ENCODE assay signal across 21 cellular contexts in genomic region chr2:228015741-228016140, GRCh38.
DNase-seq lines count a peak whose midpoint lies in the region; ATAC-seq, FAIRE-seq and TF ChIP-seq lines count a peak whose summit lies in the region.
"Had no signal": no experiment of that assay in that cellular context is flagged by ENCODE, and none has a peak within 500 bp of the region (broad histone marks: within the 10 kb centered on the region; RNA-seq: fewer than 3 reads in every experiment).

No MANE protein-coding gene starts in this region.

- H3K4me3 ChIP-seq in HepG2 (replicated peaks in 1 of 3; ENCODE audit: insufficient read depth in 1 of 3, low read depth in 2 of 3, low read length in 3 of 3) (no peak overlapping the region), right lobe of liver (no peak overlapping the region)
- H3K4me3 ChIP-seq: A549; BLaER1 treated with 17β-estradiol and CSF1 and Interleukin-3, amounts not matched to agents 10 nM and 100 nM had no signal

- no peaks in the 10 kb centered on the region for H3K4me1 Mint-ChIP-seq in T-helper 17 cell
- H3K4me1 Mint-ChIP-seq: B cell had no signal

- FAIRE-seq in HepG2 (lab: Jason Lieb, UNC), result no peak
- FAIRE-seq: A549, D721Med, G401.6, GM12891 had no signal

- TF ChIP-seq RAD21 in HepG2 (CRISPR knock-in tag; IDR thresholded peaks at IDR 0.05), result no peak

- POLR2A ChIA-PET in HepG2 (lab: Yijun Ruan, JAX), result no interaction called here

- no peaks in the 10 kb centered on the region for H3K4me1 ChIP-seq in HepG2 (ENCODE audit: insufficient read depth, low read length)
- no peaks in the 10 kb centered on the region for H3K4me1 ChIP-seq in right lobe of liver
- H3K4me1 ChIP-seq: A549, Caco-2 had no signal

- peaks cover 5% of the 10 kb centered on the region for H3K27me3 Mint-ChIP-seq in T-helper 17 cell
- H3K27me3 Mint-ChIP-seq: B cell; CD4-positive, alpha-beta T cell had no signal

- H3K79me2 ChIP-seq in HepG2 (ENCODE audit: insufficient read depth, low read length), result no peaks in the 10 kb centered on the region

- peak overlapping the region; percentile 63 for H3K4me3 Mint-ChIP-seq in T-helper 17 cell
- H3K4me3 Mint-ChIP-seq: B cell; CD4-positive, alpha-beta T cell; CD8-positive, alpha-beta T cell had no signal

- DNase-seq in HepG2 (ENCODE audit: low spot score), result no peak
- no peak for DNase-seq in right lobe of liver
- no peak for DNase-seq in T-helper 17 cell
- DNase-seq in sciatic nerve (ENCODE audit: low spot score), result no peak
- no peak for DNase-seq in pons (ENCODE audit: low spot score)
- DNase-seq: AML-193; Caco-2; Calu3; CD4-positive, alpha-beta T cell; CD8-positive, alpha-beta T cell; DMS79 treated with DMSO at 0.1 percent for 48 hours; GF-D8 had no signal

- H3K36me3 ChIP-seq in HepG2 (replicated peaks in 1 of 2; ENCODE audit: control insufficient read depth in 1 of 2, insufficient read depth in 2 of 2, low read length in 2 of 2), result no peaks in the 10 kb centered on the region
- H3K36me3 ChIP-seq in right lobe of liver, result no peaks in the 10 kb centered on the region
- H3K36me3 ChIP-seq: BLaER1 treated with 17β-estradiol and CSF1 and Interleukin-3, amounts not matched to agents 10 nM and 100 nM had no signal

- H3K9me3 ChIP-seq in HepG2 (ENCODE audit: low read length) (no peaks in the 10 kb centered on the region), right lobe of liver (no peaks in the 10 kb centered on the region), T-helper 17 cell (ENCODE audit: control insufficient read depth, low read length, poor library complexity, severe bottlenecking) (no peaks in the 10 kb centered on the region)
- H3K9me3 ChIP-seq: A549, Caco-2 had no signal

- intact Hi-C loops in HepG2 (cut with micrococcal nuclease; ENCODE audit: unreplicated experiment) (no loop called here), right lobe of liver (cut with DNase I) (no loop called here), sciatic nerve (cut with DNase I) (no loop called here)

- in situ Hi-C loops in HepG2 (cut with HindIII; ENCODE audit: extremely low pct_ligation_motif_present, low pct_unique_long_range_greater_than_20kb), result no loop called here

- WGBS in HepG2 (ENCODE audit: low lambda C conversion rate), result 3% methylated on average over 1 of the region's 1 CpG
- WGBS in right lobe of liver (ENCODE audit: insufficient coverage, low coverage, low lambda C conversion rate, missing lambda C conversion rate), result 67% methylated on average over 1 of the region's 1 CpG

- no peak overlapping the region for H3K27ac Mint-ChIP-seq in T-helper 17 cell
- H3K27ac Mint-ChIP-seq: B cell; CD4-positive, alpha-beta T cell; CD8-positive, alpha-beta T cell had no signal

- H4K20me1 ChIP-seq in HepG2 (ENCODE audit: insufficient read depth, low read length), result no peaks in the 10 kb centered on the region
- H4K20me1 ChIP-seq: BLaER1 treated with 17β-estradiol and CSF1 and Interleukin-3, amounts not matched to agents 10 nM and 100 nM had no signal

- BruUV-seq in HepG2 (replicated peaks; lab: Mats Ljungman, UMichigan), result no TSS peak

- H3K27ac ChIP-seq in HepG2 (ENCODE audit: extremely low read length, insufficient read depth, low read length) (no peak overlapping the region), right lobe of liver (no peak overlapping the region)
- H3K27ac ChIP-seq: 22Rv1; A549; BLaER1 treated with 17β-estradiol and CSF1 and Interleukin-3, amounts not matched to agents 10 nM and 100 nM; C4-2B had no signal

- no peaks in the 10 kb centered on the region for H3K36me3 Mint-ChIP-seq in T-helper 17 cell (ENCODE audit: low read depth)
- H3K36me3 Mint-ChIP-seq: CD8-positive, alpha-beta T cell had no signal

- TF ChIP-seq EP300 in HepG2 (IDR thresholded peaks at IDR 0.05; ENCODE audit: low read depth in 2 of 2, low read length in 2 of 2), result no peak
- no peak for TF ChIP-seq EP300 in HepG2 (CRISPR knock-in tag; IDR thresholded peaks at IDR 0.05; ENCODE audit: borderline replicate concordance)

- CTCF ChIA-PET in HepG2 (lab: Yijun Ruan, JAX; ENCODE audit: low intra/inter-chr PET ratio, low total read pairs), result no interaction called here

- no peak overlapping the region for H3K4me2 ChIP-seq in HepG2 (ENCODE audit: low read depth, low read length)
- H3K4me2 ChIP-seq: A549 had no signal

- H3K27me3 ChIP-seq in HepG2 (ENCODE audit: control insufficient read depth in 1 of 2, insufficient read depth in 2 of 2, low read length in 2 of 2) (no peaks in the 10 kb centered on the region; a peak in 1 of 5 replicates), right lobe of liver (no peaks in the 10 kb centered on the region)
- H3K27me3 ChIP-seq: BLaER1 treated with 17β-estradiol and CSF1 and Interleukin-3, amounts not matched to agents 10 nM and 100 nM had no signal

- H2AFZ ChIP-seq in HepG2 (ENCODE audit: low read length), result no peak overlapping the region

- TF ChIP-seq POLR2A in HepG2 (IDR thresholded peaks at IDR 0.05; ENCODE audit: insufficient read depth in 1 of 2, low read depth in 2 of 2, low read length in 2 of 2) (no peak), right lobe of liver (IDR thresholded peaks at IDR 0.05) (no peak)

- no peak overlapping the region for H3K9ac ChIP-seq in HepG2 (ENCODE audit: insufficient read depth, low read depth, low read length)

- no peak for ATAC-seq in HepG2
- no peak for ATAC-seq in right lobe of liver
- ATAC-seq in T-helper 17 cell, result no peak
- ATAC-seq in sciatic nerve, result peak; percentile 89
- ATAC-seq in GM18517 (IDR thresholded peaks at IDR 0.05; ENCODE audit: unreplicated experiment), result no peak
- ATAC-seq: CD8-positive, alpha-beta T cell had no signal

- TF ChIP-seq CTCF in HepG2 (CRISPR knock-in tag; IDR thresholded peaks at IDR 0.05) (no peak), right lobe of liver (IDR thresholded peaks at IDR 0.05) (no peak)

TF ChIP-seq in HepG2, 621 proteins besides CTCF, POLR2A, EP300 and RAD21:
- TF ChIP-seq ATF7 (IDR thresholded peaks at IDR 0.05), result peak; percentile 67; the same call in 1 of the 2 replicates
- TF ChIP-seq ATF7 (CRISPR knock-in tag; IDR thresholded peaks at IDR 0.05), result no peak
- no peak for TF ChIP-seq MTF2 (CRISPR knock-in tag; IDR thresholded peaks at IDR 0.05; ENCODE audit: borderline replicate concordance)
